15 cellular contexts compared by ENCODE assay signal in genomic region chr20:63540417-63541186, GRCh38. TPM values are rescaled to one million over a fixed set of nuclear protein-coding genes. Genes with fewer than 3 reads are reported as not detected.
DNase-seq lines count a peak whose midpoint lies in the region; ATAC-seq lines count a peak whose summit lies in the region.
"Had no signal": no experiment of that assay in that cellular context is flagged by ENCODE, and none has a peak within 500 bp of the region (broad histone marks: within the 10 kb centered on the region; RNA-seq: fewer than 3 reads in every experiment).

No MANE protein-coding gene starts in this region.

- H3K9ac ChIP-seq in BLaER1 (no peak overlapping the region), GM23248 (no peak overlapping the region)

- no peak for ATAC-seq in GM21390 (IDR thresholded peaks at IDR 0.05; ENCODE audit: unreplicated experiment)
- no peak for ATAC-seq in HG03108 (IDR thresholded peaks at IDR 0.05; ENCODE audit: unreplicated experiment)
- ATAC-seq in HG02763 (IDR thresholded peaks at IDR 0.05; ENCODE audit: unreplicated experiment) = no peak
- ATAC-seq: activated T-cell treated with anti-CD3 and anti-CD28 coated beads, Interleukin-2, amount 50 U/mL, for 4 hours; esophagus mucosa had no signal

- H2AFZ ChIP-seq in GM23248 = no peak overlapping the region

- H3K36me3 ChIP-seq in BLaER1 (no peaks in the 10 kb centered on the region), GM23248 (ENCODE audit: low read depth) (no peaks in the 10 kb centered on the region)
- H3K36me3 ChIP-seq: neutrophil had no signal

- H3F3A ChIP-seq in GM23248 (ENCODE audit: insufficient read depth) = no peaks in the 10 kb centered on the region

- peaks cover 32% of the 10 kb centered on the region for H3K27me3 ChIP-seq in BLaER1
- H3K27me3 ChIP-seq in GM23248 (replicated peaks; ENCODE audit: insufficient read depth) = no peaks in the 10 kb centered on the region

- no peak overlapping the region for H3K27ac ChIP-seq in BLaER1
- no peak overlapping the region for H3K27ac ChIP-seq in GM23248
- H3K27ac ChIP-seq: neutrophil had no signal

- peak overlapping the region; percentile 44 for H3K4me2 ChIP-seq in BLaER1
- H3K4me2 ChIP-seq in GM23248 (ENCODE audit: unreplicated experiment) = no peak overlapping the region

- WGBS in GM23248 (ENCODE audit: low coverage in 1 of 2, low lambda C conversion rate in 2 of 2, missing lambda C conversion rate in 2 of 2), 2 experiments = 32 to 36% methylated on average over 38 to 47 of the region's 49 CpGs

- H4K20me1 ChIP-seq in BLaER1 (peaks cover 19% of the 10 kb centered on the region), GM23248 (ENCODE audit: insufficient read depth) (no peaks in the 10 kb centered on the region)

- H3K79me2 ChIP-seq in GM23248 (ENCODE audit: insufficient read depth) = no peaks in the 10 kb centered on the region

- H3K9me3 ChIP-seq in BLaER1 (no peaks in the 10 kb centered on the region), GM23248 (ENCODE audit: low read depth) (no peaks in the 10 kb centered on the region)
- H3K9me3 ChIP-seq: neutrophil had no signal

- no peaks in the 10 kb centered on the region for H3K9me2 ChIP-seq in GM23248 (ENCODE audit: insufficient read depth)

- no peak overlapping the region for H3K4me3 ChIP-seq in BLaER1
- H3K4me3 ChIP-seq in GM23248 = no peak overlapping the region

- H3K4me1 ChIP-seq in BLaER1 (peaks cover 64% of the 10 kb centered on the region), GM23248 (ENCODE audit: insufficient read depth) (no peaks in the 10 kb centered on the region)

- DNase-seq in GM23248 (peak; percentile 69), T1000 (lab: John Stamatoyannopoulos, UW) (peak; percentile 11), kidney tubule cell (ENCODE audit: low spot score) (peak; percentile 56), OCI-M2 (lab: John Stamatoyannopoulos, UW; ENCODE audit: unreplicated experiment) (no peak)
- DNase-seq: activated T-cell treated with anti-CD3 and anti-CD28 coated beads, Interleukin-2, amount 50 U/mL, for 4 hours; amniotic stem cell; NCI-H345; SW 1271 had no signal

- in situ Hi-C loops in GM23248 (cut with MboI) = no loop called here

RNA-seq across cellular contexts. Expression of gene PTK6, which starts 3.4 kb away (rescaled TPM):
- 0.13 TPM in 1 of 2 replicates, not detected in the other for total RNA-seq in GM23248 (2014; rRNA removed; shearing (Covaris generic))
- polyA plus RNA-seq in GM23248 (2016; fragmentation: Nextera tagmentation; extraction: Ambion mirVana) = 0.06 TPM in 1 of 2 replicates, not detected in the other
- total RNA-seq: lung microvascular endothelial cell had no signal

RNA-seq across cellular contexts. Expression of gene SRMS, which starts 6.9 kb away (rescaled TPM):
- total RNA-seq in GM23248 (2014; rRNA removed; shearing (Covaris generic)) = not detected in 2 replicates
- not detected in 2 replicates for polyA plus RNA-seq in GM23248 (2016; fragmentation: Nextera tagmentation; extraction: Ambion mirVana)
- total RNA-seq: activated T-cell treated with anti-CD3 and anti-CD28 coated beads, Interleukin-2, amount 50 U/mL, for 4 hours; lung microvascular endothelial cell had no signal

RNA-seq across cellular contexts. Expression of gene FNDC11, which starts 13.4 kb away (rescaled TPM):
- total RNA-seq in GM23248 (2014; rRNA removed; shearing (Covaris generic)) = 0.65 TPM in 1 of 2 replicates, not detected in the other
- polyA plus RNA-seq in GM23248 (2016; fragmentation: Nextera tagmentation; extraction: Ambion mirVana) = 0.15 and 0.37 TPM in 2 replicates

RNA-seq across cellular contexts. Expression of gene PPDPF, which starts 20.0 kb away (rescaled TPM):
- 132 and 236 TPM in 2 replicates for total RNA-seq in GM23248 (2014; rRNA removed; shearing (Covaris generic))
- polyA plus RNA-seq in GM23248 (2016; fragmentation: Nextera tagmentation; extraction: Ambion mirVana) = 170 and 171 TPM in 2 replicates

RNA-seq across cellular contexts. Expression of gene HELZ2, which starts 33.4 kb away (rescaled TPM):
- 17.5 and 25.2 TPM in 2 replicates for total RNA-seq in GM23248 (2014; rRNA removed; shearing (Covaris generic))
- 3.0 and 3.7 TPM in 2 replicates for polyA plus RNA-seq in GM23248 (2016; fragmentation: Nextera tagmentation; extraction: Ambion mirVana)
